ENCODE assay signal across 1 cellular context in the genomic region with DNA sequence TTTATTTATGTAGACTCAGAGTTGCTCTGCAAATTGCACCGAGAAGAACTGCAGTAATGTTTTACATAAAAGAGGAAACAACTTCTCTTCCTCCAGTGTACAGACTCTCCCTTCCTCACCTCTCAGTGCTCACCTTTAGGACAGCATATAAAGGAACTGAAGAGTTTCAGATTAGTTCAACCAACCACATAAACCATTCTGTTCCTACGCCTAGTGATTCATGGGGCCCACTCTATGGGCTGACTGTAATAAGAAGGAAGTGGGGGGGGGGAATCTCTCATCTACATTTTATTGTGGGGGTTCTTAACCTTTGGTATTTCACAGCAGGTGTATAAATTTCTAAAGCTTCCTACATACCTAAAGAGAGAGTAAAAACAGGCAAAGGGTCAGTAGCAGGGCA.
A peak's percentile ranks its signal among the peaks of the same experiment; 100 is the strongest.
TF ChIP-seq lines count a peak whose summit lies in the region.

No MANE protein-coding gene starts in this region.

TF ChIP-seq in K562, 482 proteins besides CTCF, POLR2A, EP300 and RAD21 (continued from another document):
- TF ChIP-seq ZNF766 (CRISPR knock-in tag; conservative IDR thresholded peaks at IDR 0.05) (no peak), NFRKB (IDR thresholded peaks at IDR 0.05; ENCODE audit: low read depth) (no peak), FOXJ2 (tag; IDR thresholded peaks at IDR 0.05) (no peak), PHB (CRISPR knock-in tag; IDR thresholded peaks at IDR 0.05) (no peak), MBD2 (IDR thresholded peaks at IDR 0.05; ENCODE audit: borderline replicate concordance, low read depth) (no peak), ETV5 (CRISPR knock-in tag; IDR thresholded peaks at IDR 0.05; ENCODE audit: low read depth) (no peak), FOSL1 (tag; conservative IDR thresholded peaks at IDR 0.05) (0 out of 2 replicates have a peak, but pooled peaks have one; percentile 13), GTF2A2 (tag; IDR thresholded peaks at IDR 0.05) (no peak), SPI1 (IDR thresholded peaks at IDR 0.05; ENCODE audit: borderline replicate concordance, low read depth, low read length) (0 out of 2 replicates have a peak, but pooled peaks have one; percentile 16), ZNF263 (CRISPR knock-in tag; IDR thresholded peaks at IDR 0.05; ENCODE audit: borderline replicate concordance) (no peak), GTF2F1 (IDR thresholded peaks at IDR 0.05; ENCODE audit: low read depth, low read length) (no peak)
- TF ChIP-seq, protein P1, sequence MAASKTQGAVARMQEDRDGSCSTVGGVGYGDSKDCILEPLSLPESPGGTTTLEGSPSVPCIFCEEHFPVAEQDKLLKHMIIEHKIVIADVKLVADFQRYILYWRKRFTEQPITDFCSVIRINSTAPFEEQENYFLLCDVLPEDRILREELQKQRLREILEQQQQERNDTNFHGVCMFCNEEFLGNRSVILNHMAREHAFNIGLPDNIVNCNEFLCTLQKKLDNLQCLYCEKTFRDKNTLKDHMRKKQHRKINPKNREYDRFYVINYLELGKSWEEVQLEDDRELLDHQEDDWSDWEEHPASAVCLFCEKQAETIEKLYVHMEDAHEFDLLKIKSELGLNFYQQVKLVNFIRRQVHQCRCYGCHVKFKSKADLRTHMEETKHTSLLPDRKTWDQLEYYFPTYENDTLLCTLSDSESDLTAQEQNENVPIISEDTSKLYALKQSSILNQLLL (CRISPR knock-in tag; IDR thresholded peaks at IDR 0.05; ENCODE audit: borderline replicate concordance) = no peak
- TF ChIP-seq, protein P2, sequence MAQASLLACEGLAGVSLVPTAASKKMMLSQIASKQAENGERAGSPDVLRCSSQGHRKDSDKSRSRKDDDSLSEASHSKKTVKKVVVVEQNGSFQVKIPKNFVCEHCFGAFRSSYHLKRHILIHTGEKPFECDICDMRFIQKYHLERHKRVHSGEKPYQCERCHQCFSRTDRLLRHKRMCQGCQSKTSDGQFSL (CRISPR knock-in tag; IDR thresholded peaks at IDR 0.05) = peak; percentile 36; the same call in 1 of the 2 replicates
- TF ChIP-seq, protein P2 (tag; IDR thresholded peaks at IDR 0.05) = no peak
- TF ChIP-seq, protein P3, sequence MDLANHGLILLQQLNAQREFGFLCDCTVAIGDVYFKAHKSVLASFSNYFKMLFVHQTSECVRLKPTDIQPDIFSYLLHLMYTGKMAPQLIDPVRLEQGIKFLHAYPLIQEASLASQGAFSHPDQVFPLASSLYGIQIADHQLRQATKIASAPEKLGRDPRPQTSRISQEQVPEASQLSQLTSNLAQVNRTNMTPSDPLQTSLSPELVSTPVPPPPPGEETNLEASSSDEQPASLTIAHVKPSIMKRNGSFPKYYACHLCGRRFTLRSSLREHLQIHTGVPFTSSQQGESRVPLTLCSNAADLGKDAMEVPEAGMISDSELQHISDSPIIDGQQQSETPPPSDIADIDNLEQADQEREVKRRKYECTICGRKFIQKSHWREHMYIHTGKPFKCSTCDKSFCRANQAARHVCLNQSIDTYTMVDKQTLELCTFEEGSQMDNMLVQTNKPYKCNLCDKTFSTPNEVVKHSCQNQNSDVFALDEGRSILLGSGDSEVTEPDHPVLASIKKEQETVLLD (IDR thresholded peaks at IDR 0.05) = no peak
